Comparison of ENCODE assay signal across 8 cellular contexts in genomic region chr16:20740901-20741491, GRCh38. TPM values are rescaled to one million over a fixed set of nuclear protein-coding genes. Genes with fewer than 3 reads are reported as not detected.
DNase-seq lines count a peak whose midpoint lies in the region; TF ChIP-seq lines count a peak whose summit lies in the region.

No MANE protein-coding gene starts in this region.

- H3K27me3 Mint-ChIP-seq in endothelial cell (ENCODE audit: unreplicated experiment) (peaks cover 4% of the 10 kb centered on the region), mesothelial cell of epicardium (ENCODE audit: low read depth) (no peaks in the 10 kb centered on the region)

- DNase-seq in COLO668 (lab: John Stamatoyannopoulos, UW; ENCODE audit: unreplicated experiment) (peak; percentile 87), GM20000 (ENCODE audit: low spot score) (peak; percentile 88), HPDE6-E6E7 (ENCODE audit: extremely low spot score) (peak; percentile 90), NOMO-1 treated with DMSO at 0.1 percent for 48 hours (lab: John Stamatoyannopoulos, UW; ENCODE audit: unreplicated experiment) (peak; percentile 70), endothelial cell (ENCODE audit: low spot score) (peak; percentile 81), mesothelial cell of epicardium (ENCODE audit: low spot score in 2 of 2, unreplicated experiment in 2 of 2) (peak; percentile 74 to 88)
- DNase-seq in activated CD8-positive, alpha-beta memory T cell treated with anti-CD3 and anti-CD28 coated beads, Interleukin-2, amount 50 U/mL, for 24 hours (ENCODE audit: extremely low read depth), result peak; percentile 78
- DNase-seq in stimulated activated CD8-positive, alpha-beta memory T cell treated with anti-CD3 and anti-CD28 coated beads, Interleukin-15, amount 100 ng/mL, for 4 hours (ENCODE audit: low read depth in 2 of 2), result peak; percentile 82 to 83

- H3K36me3 Mint-ChIP-seq in endothelial cell (ENCODE audit: low read depth, unreplicated experiment) (peaks cover 4% of the 10 kb centered on the region), mesothelial cell of epicardium (peaks cover 14% of the 10 kb centered on the region)

- H3K4me3 Mint-ChIP-seq in endothelial cell (ENCODE audit: unreplicated experiment) (peak overlapping the region; percentile 98), mesothelial cell of epicardium (peak overlapping the region; percentile 98)

- H3K4me1 Mint-ChIP-seq in endothelial cell (ENCODE audit: unreplicated experiment), result peaks cover 13% of the 10 kb centered on the region
- peaks cover 13% of the 10 kb centered on the region for H3K4me1 Mint-ChIP-seq in mesothelial cell of epicardium

- H3K27ac Mint-ChIP-seq in endothelial cell (ENCODE audit: unreplicated experiment) (peak overlapping the region; percentile 93), mesothelial cell of epicardium (peak overlapping the region; percentile 98)

- H3K9me3 Mint-ChIP-seq in endothelial cell (ENCODE audit: unreplicated experiment), result no peaks in the 10 kb centered on the region
- no peaks in the 10 kb centered on the region for H3K9me3 Mint-ChIP-seq in mesothelial cell of epicardium

- TF ChIP-seq CTCF in GM20000 (IDR thresholded peaks at IDR 0.05; ENCODE audit: extremely low read depth, missing control alignments) (no peak), endothelial cell (IDR thresholded peaks at IDR 0.05; ENCODE audit: unreplicated experiment) (no peak), mesothelial cell of epicardium (IDR thresholded peaks at IDR 0.05; ENCODE audit: unreplicated experiment) (no peak)

RNA-seq across cellular contexts. Expression of gene THUMPD1, which starts 0.6 kb away (rescaled TPM):
- total RNA-seq in endothelial cell (ENCODE audit: unreplicated experiment), result 32.2 TPM
- total RNA-seq in mesothelial cell of epicardium, result 35.5 to 38.8 TPM (median 37.9 TPM) in 3 replicates

RNA-seq across cellular contexts. Expression of gene ACSM3, which starts 22.8 kb away (rescaled TPM):
- total RNA-seq in endothelial cell (ENCODE audit: unreplicated experiment), result 10.3 TPM
- 115 to 122 TPM (median 118 TPM) in 3 replicates for total RNA-seq in mesothelial cell of epicardium

RNA-seq across cellular contexts. Expression of gene ACSM1, which starts 43.5 kb away (rescaled TPM):
- 0.38 TPM for total RNA-seq in endothelial cell (ENCODE audit: unreplicated experiment)
- total RNA-seq in mesothelial cell of epicardium, result 0.66 to 0.97 TPM (median 0.76 TPM) in 3 replicates

Comparison
In these comparisons a context has a peak if more than half of its experiments do, and no peak if none do; other contexts are left out.
1. Peak in every context shown above with its lines: DNase-seq.
2. RNA of gene ACSM3, which starts 22.8 kb away (total RNA-seq): 115 to 122 TPM in mesothelial cell of epicardium; 10.3 TPM in endothelial cell (single experiment); every median in the first group is over 10 times any median in the second.